ENCODE assay signal across 12 cellular contexts in the genomic region with DNA sequence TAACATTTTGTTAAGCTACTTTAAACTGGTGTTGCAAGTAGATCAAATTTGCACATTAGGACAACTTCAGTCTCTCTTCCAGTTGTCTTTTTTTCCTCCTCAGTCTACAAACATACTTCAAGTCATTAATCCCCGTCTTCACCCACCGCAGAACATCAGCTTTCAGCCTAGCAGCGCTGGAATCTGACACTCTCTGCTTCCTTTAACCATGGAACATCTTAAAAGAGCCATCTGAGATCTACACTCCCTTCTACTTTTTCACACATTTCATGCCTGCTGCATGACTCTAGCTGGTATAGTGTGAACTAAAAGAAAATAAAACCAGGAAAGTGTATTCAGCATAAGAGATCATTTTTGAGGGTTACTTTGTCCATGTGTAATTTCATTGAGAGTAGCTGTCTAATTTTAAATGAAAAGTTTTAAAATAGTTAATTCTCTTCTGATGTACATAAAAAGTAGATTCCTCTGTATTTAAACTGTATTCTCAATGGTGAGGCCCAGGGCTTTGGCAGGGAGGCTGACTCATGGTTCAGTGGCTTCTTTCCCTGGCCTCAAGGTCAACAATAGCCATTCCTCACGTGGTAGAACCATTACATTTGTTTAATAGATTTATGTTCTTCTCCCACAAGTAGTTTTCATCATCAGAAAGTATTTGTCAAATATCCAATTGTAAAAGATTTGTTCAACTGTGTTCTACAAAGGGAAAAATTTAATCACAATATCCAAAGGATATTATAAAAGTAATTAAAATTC. TPM values are rescaled to one million over a fixed set of nuclear protein-coding genes. Genes with fewer than 3 reads are reported as not detected.
DNase-seq lines count a peak whose midpoint lies in the region; TF ChIP-seq lines count a peak whose summit lies in the region.
"Had no signal": no experiment of that assay in that cellular context is flagged by ENCODE, and none has a peak within 500 bp of the region (broad histone marks: within the 10 kb centered on the region; RNA-seq: fewer than 3 reads in every experiment).

No MANE protein-coding gene starts in this region.

- TF ChIP-seq POLR2A in suprapubic skin (IDR thresholded peaks at IDR 0.05): no peak

- no peak overlapping the region for H3K9ac ChIP-seq in skeletal muscle satellite cell (ENCODE audit: low read depth, low read length)
- H3K9ac ChIP-seq: parathyroid adenoma had no signal

- H3K4me1 ChIP-seq in skeletal muscle satellite cell (ENCODE audit: control insufficient read depth, insufficient read depth, low read length) (peaks cover 9% of the 10 kb centered on the region), suprapubic skin (peaks cover 9% of the 10 kb centered on the region)
- H3K4me1 ChIP-seq: parathyroid adenoma, tibial artery had no signal

- H3K36me3 ChIP-seq in skeletal muscle satellite cell (ENCODE audit: insufficient read depth, low read length): no peaks in the 10 kb centered on the region
- no peaks in the 10 kb centered on the region for H3K36me3 ChIP-seq in suprapubic skin
- H3K36me3 ChIP-seq: tibial artery had no signal

- WGBS in suprapubic skin: 72% methylated on average over 4 of the region's 4 CpGs

- H3K27me3 ChIP-seq in skeletal muscle satellite cell (ENCODE audit: control insufficient read depth, insufficient read depth, low read length) (no peaks in the 10 kb centered on the region), suprapubic skin (no peaks in the 10 kb centered on the region)
- H3K27me3 ChIP-seq: tibial artery had no signal

- no peak overlapping the region for H3K4me3 ChIP-seq in fibroblast of pulmonary artery (replicated peaks; ENCODE audit: low read depth, low read length)
- no peak overlapping the region for H3K4me3 ChIP-seq in skeletal muscle satellite cell (ENCODE audit: low read length)
- no peak overlapping the region for H3K4me3 ChIP-seq in suprapubic skin
- H3K4me3 ChIP-seq: tibial artery had no signal

- DNase-seq in GM04503 (ENCODE audit: low read depth) (peak; percentile 66), NCI-H226 (peak; percentile 81), fibroblast of pulmonary artery (ENCODE audit: low read depth) (peak; percentile 79), DMS79 (lab: John Stamatoyannopoulos, UW) (no peak), suprapubic skin (ENCODE audit: low spot score in 2 of 2) (no peak)
- DNase-seq in activated CD4-positive, alpha-beta T cell treated with anti-CD3 and anti-CD28 coated beads for 48 hours: no peak
- DNase-seq: caudate nucleus, Kasumi-1, NCI-H345, tibial artery had no signal

- no peak overlapping the region for H3K27ac ChIP-seq in suprapubic skin
- H3K27ac ChIP-seq: parathyroid adenoma, tibial artery had no signal

- TF ChIP-seq CTCF in fibroblast of pulmonary artery (IDR thresholded peaks at IDR 0.05; ENCODE audit: low read length, missing control alignments): no peak
- no peak for TF ChIP-seq CTCF in suprapubic skin (IDR thresholded peaks at IDR 0.05)

- H3K4me2 ChIP-seq in skeletal muscle satellite cell (ENCODE audit: low read length): peak overlapping the region; percentile 23

- no peak for TF ChIP-seq EP300 in suprapubic skin (IDR thresholded peaks at IDR 0.05)

- no peaks in the 10 kb centered on the region for H3K9me3 ChIP-seq in skeletal muscle satellite cell (replicated peaks; ENCODE audit: low read length)
- no peaks in the 10 kb centered on the region for H3K9me3 ChIP-seq in suprapubic skin
- H3K9me3 ChIP-seq: tibial artery had no signal

RNA-seq across cellular contexts. Expression of a gene that starts 16.5 kb away (rescaled TPM):
- not detected in 2 replicates for total RNA-seq in skeletal muscle satellite cell (2012; rRNA removed)
- total RNA-seq in suprapubic skin: 10 to 100 TPM; 27.3 to 65.6 (median 49.0) TPM

Comparison
In these comparisons a context has a peak if more than half of its experiments do, and no peak if none do; other contexts are left out.
1. DNase-seq: peak in GM04503 (single experiment), NCI-H226 (single experiment) and fibroblast of pulmonary artery (single experiment); none in DMS79 (single experiment), activated CD4-positive, alpha-beta T cell treated with anti-CD3 and anti-CD28 coated beads for 48 hours (single experiment) and suprapubic skin (0 of 2).